ENCODE assay signal across 13 cellular contexts in genomic region chr22:38456272-38456837, GRCh38. TPM values are rescaled to one million over a fixed set of nuclear protein-coding genes. Genes with fewer than 3 reads are reported as not detected.
DNase-seq lines count a peak whose midpoint lies in the region; ATAC-seq and TF ChIP-seq lines count a peak whose summit lies in the region.
"Had no signal": no experiment of that assay in that cellular context is flagged by ENCODE, and none has a peak within 500 bp of the region (broad histone marks: within the 10 kb centered on the region; RNA-seq: fewer than 3 reads in every experiment).

No MANE protein-coding gene starts in this region.

- H3K27ac ChIP-seq in CD4-positive, alpha-beta memory T cell (ENCODE audit: low read depth, low read length) = no peak overlapping the region
- no peak overlapping the region for H3K27ac ChIP-seq in HUES48 (ENCODE audit: low read depth, low read length)
- H3K27ac ChIP-seq in breast epithelium = no peak overlapping the region

- no peak for TF ChIP-seq POLR2A in breast epithelium (IDR thresholded peaks at IDR 0.05)

- H3K4me1 ChIP-seq in CD4-positive, alpha-beta memory T cell (ENCODE audit: insufficient read depth, low read length) = peaks cover 10% of the 10 kb centered on the region
- peaks cover 11% of the 10 kb centered on the region for H3K4me1 ChIP-seq in HUES48 (ENCODE audit: control insufficient read depth, insufficient read depth, low read length)
- no peaks in the 10 kb centered on the region for H3K4me1 ChIP-seq in breast epithelium

- no peak overlapping the region for H3K9ac ChIP-seq in HUES48 (ENCODE audit: low read depth, low read length)

- peaks cover 40 to 59% of the 10 kb centered on the region in 2 donors for H3K27me3 Mint-ChIP-seq in CD4-positive, alpha-beta memory T cell
- H3K27me3 Mint-ChIP-seq in nephron (ENCODE audit: low read depth) = peaks cover 74% of the 10 kb centered on the region

- no peaks in the 10 kb centered on the region for H3K9me3 Mint-ChIP-seq in CD4-positive, alpha-beta memory T cell
- H3K9me3 Mint-ChIP-seq in nephron = no peaks in the 10 kb centered on the region
- H3K9me3 Mint-ChIP-seq: dendritic cell treated with granulocyte-macrophage colony-stimulating factor and Interleukin-4, amounts not matched to agents 40 ng/mL and 50 ng/mL, for 4 days had no signal

- no peaks in the 10 kb centered on the region for H3K9me3 ChIP-seq in CD4-positive, alpha-beta memory T cell (ENCODE audit: control insufficient read depth in 1 of 2, low read length in 2 of 2)
- H3K9me3 ChIP-seq in HUES48 (ENCODE audit: control insufficient read depth, insufficient read depth, low read length) = no peaks in the 10 kb centered on the region
- no peaks in the 10 kb centered on the region for H3K9me3 ChIP-seq in breast epithelium

- peaks cover 34% of the 10 kb centered on the region for H3K27me3 ChIP-seq in CD4-positive, alpha-beta memory T cell (ENCODE audit: insufficient read depth, low read length)
- H3K27me3 ChIP-seq in HUES48 (ENCODE audit: control insufficient read depth, insufficient read depth, low read length) (peaks cover 74% of the 10 kb centered on the region), breast epithelium (peaks cover 5 to 62% of the 10 kb centered on the region in 2 donors)

- H3K36me3 Mint-ChIP-seq in CD4-positive, alpha-beta memory T cell = no peaks in the 10 kb centered on the region
- H3K36me3 Mint-ChIP-seq in nephron (ENCODE audit: low read depth) = no peaks in the 10 kb centered on the region

- DNase-seq in CD4-positive, alpha-beta memory T cell = no peak
- no peak for DNase-seq in breast epithelium (ENCODE audit: low spot score in 2 of 2)
- DNase-seq in stimulated activated CD4-positive, alpha-beta T cell treated with anti-CD3 and anti-CD28 coated beads, Interleukin-4, amount 100 ng/mL, for 24 hours = no peak
- DNase-seq in GDM1 (lab: John Stamatoyannopoulos, UW) = no peak
- DNase-seq in posterior cingulate gyrus = no peak
- DNase-seq: DMS 273 treated with DMSO at 0.1 percent for 48 hours had no signal

- no peak for ATAC-seq in HG02798 (IDR thresholded peaks at IDR 0.05; ENCODE audit: poor library complexity, unreplicated experiment)

- H3K4me1 Mint-ChIP-seq in CD4-positive, alpha-beta memory T cell = peaks cover 7 to 32% (median 13%) of the 10 kb centered on the region in 4 donors
- peaks cover 31% of the 10 kb centered on the region for H3K4me1 Mint-ChIP-seq in nephron

- intact Hi-C loops in CD4-positive, alpha-beta memory T cell (cut with micrococcal nuclease) = no loop called here
- intact Hi-C loops in breast epithelium (cut with DNase I; ENCODE audit: low total_unique reads) (no loop called here), posterior cingulate gyrus (cut with DNase I) (no loop called here)

- POLR2A ChIA-PET in CD4-positive, alpha-beta memory T cell (lab: Charles Lee; ENCODE audit: partially characterized antibody) = interaction anchor here (1.0 kb wide), 1 partner anchor 25 kb away, joined by 4 read pairs; no protein-coding TSS in a partner anchor

- CTCF ChIA-PET in CD4-positive, alpha-beta memory T cell (lab: Charles Lee; ENCODE audit: partially characterized antibody) = no interaction called here

- no peaks in the 10 kb centered on the region for H3K36me3 ChIP-seq in CD4-positive, alpha-beta memory T cell (ENCODE audit: insufficient read depth, low read length)
- H3K36me3 ChIP-seq in HUES48 (ENCODE audit: control insufficient read depth, insufficient read depth, low read length) (no peaks in the 10 kb centered on the region), breast epithelium (no peaks in the 10 kb centered on the region)

- no peak overlapping the region for H3K4me3 ChIP-seq in CD4-positive, alpha-beta memory T cell (ENCODE audit: low read length in 2 of 2)
- peak overlapping the region; percentile 56 for H3K4me3 ChIP-seq in HUES48 (ENCODE audit: low read depth, low read length)
- H3K4me3 ChIP-seq in breast epithelium = peak overlapping the region in 2 of 3 donors; percentile 54 to 77

- TF ChIP-seq CTCF in breast epithelium (IDR thresholded peaks at IDR 0.05) (no peak), nephron (IDR thresholded peaks at IDR 0.05; ENCODE audit: unreplicated experiment in 3 of 3) (no peak)

- H3K4me3 Mint-ChIP-seq in CD4-positive, alpha-beta memory T cell = peak overlapping the region; percentile 51 to 88 (median 76)
- peak overlapping the region; percentile 77 to 82 (median 78) for H3K4me3 Mint-ChIP-seq in nephron
- H3K4me3 Mint-ChIP-seq: dendritic cell treated with granulocyte-macrophage colony-stimulating factor and Interleukin-4, amounts not matched to agents 40 ng/mL and 50 ng/mL, for 4 days had no signal

- H3K27ac Mint-ChIP-seq in CD4-positive, alpha-beta memory T cell = peak overlapping the region in 2 of 7 donors; percentile 61 to 82
- H3K27ac Mint-ChIP-seq in nephron = peak overlapping the region in 1 of 3 experiments; percentile 67
- H3K27ac Mint-ChIP-seq: dendritic cell treated with granulocyte-macrophage colony-stimulating factor and Interleukin-4, amounts not matched to agents 40 ng/mL and 50 ng/mL, for 4 days had no signal

RNA-seq across cellular contexts. Expression of gene KCNJ4, which starts 1.4 kb away (rescaled TPM):
- total RNA-seq in CD4-positive, alpha-beta memory T cell = not detected
- polyA plus RNA-seq in CD4-positive, alpha-beta memory T cell = not detected
- total RNA-seq in breast epithelium = not detected
- total RNA-seq: glomerular endothelial cell, mononuclear cell, subcutaneous adipose tissue had no signal

RNA-seq across cellular contexts. Expression of gene KDELR3, which starts 11.5 kb away (rescaled TPM):
- total RNA-seq in CD4-positive, alpha-beta memory T cell = not detected
- under 1 TPM; 0.10 to 0.24 TPM for polyA plus RNA-seq in CD4-positive, alpha-beta memory T cell
- total RNA-seq in breast epithelium = 10 to 100 TPM in 2 of 3 donors, 1 to 10 TPM in 1; 8.9 to 18.0 (median 14.9) TPM
- total RNA-seq: mononuclear cell had no signal

RNA-seq across cellular contexts. Expression of gene DDX17, which starts 49.8 kb away (rescaled TPM):
- total RNA-seq in CD4-positive, alpha-beta memory T cell = 100 to 1,000 TPM; 927 to 960 TPM
- polyA plus RNA-seq in CD4-positive, alpha-beta memory T cell = 10 to 100 TPM in 1 of 2 donors, 1 to 10 TPM in 1; 10.0 to 44.3 TPM
- total RNA-seq in breast epithelium = 1,000 to 10,000 TPM in 1 of 3 donors, 100 to 1,000 TPM in 2; 586 to 1,018 (median 961) TPM

Comparison
In these comparisons a context has a peak if more than half of its experiments do, and no peak if none do; other contexts are left out.
1. H3K4me3 ChIP-seq: peak in HUES48 (single experiment) and breast epithelium (2 of 3); none in CD4-positive, alpha-beta memory T cell (0 of 2).
2. RNA of gene KDELR3, which starts 11.5 kb away (total RNA-seq): 8.9 to 18.0 TPM in breast epithelium; not detected in CD4-positive, alpha-beta memory T cell; every median in the first group is over 4 times any median in the second.